ENCODE assay signal across 14 cellular contexts in genomic region chr10:97365761-97366351, GRCh38. TPM values are rescaled to one million over a fixed set of nuclear protein-coding genes. Genes with fewer than 3 reads are reported as not detected.
DNase-seq lines count a peak whose midpoint lies in the region; ATAC-seq lines count a peak whose summit lies in the region.
"Had no signal": no experiment of that assay in that cellular context is flagged by ENCODE, and none has a peak within 500 bp of the region (broad histone marks: within the 10 kb centered on the region; RNA-seq: fewer than 3 reads in every experiment).

No MANE protein-coding gene starts in this region.

- POLR2A ChIA-PET in T-cell (lab: Charles Lee) = interaction anchor here in 1 of 2 donors (0.6 kb wide), 1 partner anchor 49 kb away, joined by 5 read pairs; no protein-coding TSS in a partner anchor

- no peaks in the 10 kb centered on the region for H3K9me3 Mint-ChIP-seq in stimulated activated memory B cell treated with anti-CD40 and anti-IgM and Interleukin-4, amounts not matched to agents 10 μg/mL and 1 μg/mL and 100 μg/mL, for 72 hours
- no peaks in the 10 kb centered on the region for H3K9me3 Mint-ChIP-seq in T-cell
- H3K9me3 Mint-ChIP-seq: activated T-helper 1 cell treated with anti-CD3 and anti-CD28 coated beads, Interleukin-12 subunit alpha, Interleukin-12 subunit beta, Interleukin-2, Interleukin-4 antibody, amounts not matched to agents 30 ng/mL and 10 ng/mL and 1 ng/mL, durations not matched to agents 14 hours and 24 hours and 36 hours; brain had no signal

- H3K4me3 Mint-ChIP-seq in stimulated activated memory B cell treated with anti-CD40 and anti-IgM and Interleukin-4, amounts not matched to agents 10 μg/mL and 1 μg/mL and 100 μg/mL, for 72 hours = peak overlapping the region; percentile 43
- H3K4me3 Mint-ChIP-seq in T-cell = no peak overlapping the region
- H3K4me3 Mint-ChIP-seq: activated CD4-positive, alpha-beta T cell treated with anti-CD3 and anti-CD28 coated beads for 36 hours; activated T-helper 1 cell treated with anti-CD3 and anti-CD28 coated beads, Interleukin-12 subunit alpha, Interleukin-12 subunit beta, Interleukin-2, Interleukin-4 antibody, amounts not matched to agents 30 ng/mL and 10 ng/mL and 1 ng/mL, durations not matched to agents 14 hours and 24 hours and 36 hours; brain had no signal

- intact Hi-C loops in left cardiac atrium (cut with DNase I) = no loop called here

- no peaks in the 10 kb centered on the region for H3K27me3 Mint-ChIP-seq in stimulated activated memory B cell treated with anti-CD40 and anti-IgM and Interleukin-4, amounts not matched to agents 10 μg/mL and 1 μg/mL and 100 μg/mL, for 72 hours
- no peaks in the 10 kb centered on the region for H3K27me3 Mint-ChIP-seq in T-cell
- H3K27me3 Mint-ChIP-seq: activated CD4-positive, alpha-beta T cell treated with anti-CD3 and anti-CD28 coated beads for 36 hours; brain had no signal

- peaks cover 87% of the 10 kb centered on the region for H3K36me3 Mint-ChIP-seq in stimulated activated memory B cell treated with anti-CD40 and anti-IgM and Interleukin-4, amounts not matched to agents 10 μg/mL and 1 μg/mL and 100 μg/mL, for 72 hours
- peaks cover 59% of the 10 kb centered on the region for H3K36me3 Mint-ChIP-seq in T-cell

- peaks cover 33% of the 10 kb centered on the region for H3K4me1 Mint-ChIP-seq in stimulated activated memory B cell treated with anti-CD40 and anti-IgM and Interleukin-4, amounts not matched to agents 10 μg/mL and 1 μg/mL and 100 μg/mL, for 72 hours
- peaks cover 0 to 9% (median 2%) of the 10 kb centered on the region in 3 donors for H3K4me1 Mint-ChIP-seq in T-cell
- H3K4me1 Mint-ChIP-seq: activated CD4-positive, alpha-beta T cell treated with anti-CD3 and anti-CD28 coated beads for 36 hours; brain had no signal

- DNase-seq in KG1 (lab: John Stamatoyannopoulos, UW) = peak; percentile 86
- peak; percentile 98 for DNase-seq in SKM-1 (lab: John Stamatoyannopoulos, UW; ENCODE audit: unreplicated experiment)
- DNase-seq in left cardiac atrium = no peak
- no peak for DNase-seq in NCI-H748 (lab: John Stamatoyannopoulos, UW; ENCODE audit: unreplicated experiment)
- DNase-seq in T-cell = no peak
- no peak for DNase-seq in stimulated activated naive CD4-positive, alpha-beta T cell treated with Interleukin-2 at 50 U/mL for 16 hours (lab: John Stamatoyannopoulos, UW)
- DNase-seq: activated CD4-positive, alpha-beta T cell treated with anti-CD3 and anti-CD28 coated beads for 36 hours; Calu3; midbrain; NCI-H1436 treated with DMSO at 0.1 percent for 48 hours; NCI-H524 treated with DMSO at 0.1 percent for 48 hours had no signal

- H3K27ac Mint-ChIP-seq in stimulated activated memory B cell treated with anti-CD40 and anti-IgM and Interleukin-4, amounts not matched to agents 10 μg/mL and 1 μg/mL and 100 μg/mL, for 72 hours = peak overlapping the region; percentile 90
- H3K27ac Mint-ChIP-seq in T-cell = no peak overlapping the region
- H3K27ac Mint-ChIP-seq: activated CD4-positive, alpha-beta T cell treated with anti-CD3 and anti-CD28 coated beads for 36 hours; activated T-helper 1 cell treated with anti-CD3 and anti-CD28 coated beads, Interleukin-12 subunit alpha, Interleukin-12 subunit beta, Interleukin-2, Interleukin-4 antibody, amounts not matched to agents 30 ng/mL and 10 ng/mL and 1 ng/mL, durations not matched to agents 14 hours and 24 hours and 36 hours; brain had no signal

- ATAC-seq in left cardiac atrium (peak; percentile 19 to 57), T-cell (replicated peaks in 1 of 4) (no peak)
- peak; percentile 78 for ATAC-seq in stimulated activated memory B cell treated with anti-CD40 and anti-IgM and Interleukin-4, amounts not matched to agents 10 μg/mL and 1 μg/mL and 100 μg/mL, for 72 hours
- ATAC-seq: activated CD4-positive, alpha-beta T cell treated with anti-CD3 and anti-CD28 coated beads for 36 hours had no signal

- CTCF ChIA-PET in T-cell (lab: Charles Lee) = no interaction called here

RNA-seq across cellular contexts. Expression of gene FRAT2, which starts 31.3 kb away (rescaled TPM):
- total RNA-seq in left cardiac atrium = 1 to 10 TPM; 4.9 to 7.6 TPM
- 10 to 100 TPM; 23.3 to 29.0 (median 28.3) TPM for total RNA-seq in T-cell

RNA-seq across cellular contexts. Expression of gene RRP12, which starts 35.3 kb away (rescaled TPM):
- total RNA-seq in left cardiac atrium (10 to 100 TPM in 1 of 2 donors, 1 to 10 TPM in 1; 7.6 to 27.2 TPM), T-cell (10 to 100 TPM; 25.9 to 91.4 (median 33.5) TPM)

RNA-seq across cellular contexts. Expression of gene FRAT1, which starts 46.8 kb away (rescaled TPM):
- total RNA-seq in left cardiac atrium = 1 to 10 TPM; 2.1 to 6.2 TPM
- 10 to 100 TPM; 20.6 to 47.9 (median 23.4) TPM for total RNA-seq in T-cell

Comparison
In these comparisons a context has a peak if more than half of its experiments do, and no peak if none do; other contexts are left out.
1. DNase-seq: peak in KG1 (single experiment) and SKM-1 (single experiment); none in left cardiac atrium (single experiment), NCI-H748 (single experiment), T-cell (0 of 34) and stimulated activated naive CD4-positive, alpha-beta T cell treated with Interleukin-2 at 50 U/mL for 16 hours (single experiment).
2. ATAC-seq: peak in left cardiac atrium (2 of 2) and stimulated activated memory B cell treated with anti-CD40 and anti-IgM and Interleukin-4, amounts not matched to agents 10 μg/mL and 1 μg/mL and 100 μg/mL, for 72 hours (single experiment); none in T-cell (0 of 4).